8 cellular contexts compared by ENCODE assay signal in the genomic region with DNA sequence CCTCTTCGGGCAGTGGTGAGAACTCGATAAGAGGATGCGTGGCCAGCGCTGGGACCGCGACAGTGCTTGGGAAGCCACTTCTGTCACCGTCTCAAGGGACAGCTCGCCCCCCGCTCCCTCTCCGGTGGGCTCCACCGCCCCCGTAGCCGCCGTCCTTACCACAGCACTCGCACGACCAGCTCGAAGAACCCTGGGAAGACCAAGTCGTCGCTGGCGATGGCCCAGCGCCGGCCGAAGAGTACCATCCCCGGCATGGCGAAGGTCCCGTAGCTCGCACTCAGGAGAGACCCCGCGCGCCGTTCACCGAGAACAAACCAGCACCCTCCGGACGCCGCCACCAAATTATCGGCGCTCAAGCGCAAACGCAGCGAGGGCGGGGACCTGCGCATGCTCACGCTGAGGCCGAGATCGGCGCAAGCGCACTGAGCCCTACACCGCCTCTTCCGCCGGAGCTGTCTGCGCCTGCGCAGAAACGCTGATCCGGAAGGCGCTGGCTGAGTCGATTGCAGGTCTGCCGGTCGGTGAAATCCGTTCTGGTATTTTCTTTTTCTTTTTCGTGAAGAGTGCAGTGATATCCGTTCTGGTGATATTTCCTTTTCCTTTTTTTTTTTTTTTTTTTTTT.
DNase-seq lines count a peak whose midpoint lies in the region; ATAC-seq and FAIRE-seq lines count a peak whose summit lies in the region.

A gene with protein sequence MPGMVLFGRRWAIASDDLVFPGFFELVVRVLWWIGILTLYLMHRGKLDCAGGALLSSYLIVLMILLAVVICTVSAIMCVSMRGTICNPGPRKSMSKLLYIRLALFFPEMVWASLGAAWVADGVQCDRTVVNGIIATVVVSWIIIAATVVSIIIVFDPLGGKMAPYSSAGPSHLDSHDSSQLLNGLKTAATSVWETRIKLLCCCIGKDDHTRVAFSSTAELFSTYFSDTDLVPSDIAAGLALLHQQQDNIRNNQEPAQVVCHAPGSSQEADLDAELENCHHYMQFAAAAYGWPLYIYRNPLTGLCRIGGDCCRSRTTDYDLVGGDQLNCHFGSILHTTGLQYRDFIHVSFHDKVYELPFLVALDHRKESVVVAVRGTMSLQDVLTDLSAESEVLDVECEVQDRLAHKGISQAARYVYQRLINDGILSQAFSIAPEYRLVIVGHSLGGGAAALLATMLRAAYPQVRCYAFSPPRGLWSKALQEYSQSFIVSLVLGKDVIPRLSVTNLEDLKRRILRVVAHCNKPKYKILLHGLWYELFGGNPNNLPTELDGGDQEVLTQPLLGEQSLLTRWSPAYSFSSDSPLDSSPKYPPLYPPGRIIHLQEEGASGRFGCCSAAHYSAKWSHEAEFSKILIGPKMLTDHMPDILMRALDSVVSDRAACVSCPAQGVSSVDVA (minus strand): TSS at position 366 of the 622 bp plus-strand sequence. CDS start 112 bp downstream, at position 254.

- DNase-seq in COLO829 (ENCODE audit: low spot score) (peak; percentile 99), HTR-8/SVneo (ENCODE audit: insufficient read length, low spot score) (peak; percentile 100), NOMO-1 treated with DMSO at 0.1 percent for 48 hours (lab: John Stamatoyannopoulos, UW; ENCODE audit: unreplicated experiment) (peak; percentile 91), medulla oblongata (ENCODE audit: extremely low spot score) (peak; percentile 90)
- DNase-seq in activated CD8-positive, alpha-beta memory T cell treated with anti-CD3 and anti-CD28 coated beads for 4 hours (ENCODE audit: low read depth in 2 of 2) = peak; percentile 84 to 93
- DNase-seq in effector memory CD8-positive, alpha-beta T cell = peak; percentile 94 to 97 (median 96)
- DNase-seq in stimulated activated CD4-positive, alpha-beta T cell treated with anti-CD3 and anti-CD28 coated beads, TNF-alpha, amount 100 ng/mL, for 48 hours (ENCODE audit: low read depth in 3 of 3) = peak; percentile 87 to 96 (median 93)

- H3K36me3 Mint-ChIP-seq in effector memory CD8-positive, alpha-beta T cell (ENCODE audit: insufficient read depth) = peaks cover 51% of the 10 kb centered on the region

- peak within 1 kb of the TSS; percentile 96 to 98 for H3K27ac Mint-ChIP-seq in effector memory CD8-positive, alpha-beta T cell

- FAIRE-seq in HTR-8/SVneo (lab: Jason Lieb, UNC) = peak; percentile 94

- no peaks in the 10 kb centered on the region for H3K9me3 Mint-ChIP-seq in effector memory CD8-positive, alpha-beta T cell

- H3K4me1 Mint-ChIP-seq in effector memory CD8-positive, alpha-beta T cell (ENCODE audit: low read depth in 2 of 2) = peaks cover 10 to 17% of the 10 kb centered on the region in 2 donors

- H3K27me3 Mint-ChIP-seq in effector memory CD8-positive, alpha-beta T cell = no peaks in the 10 kb centered on the region

- peak within 1 kb of the TSS; percentile 95 to 96 for H3K4me3 Mint-ChIP-seq in effector memory CD8-positive, alpha-beta T cell

- peak; percentile 76 for ATAC-seq in GM21381 (IDR thresholded peaks at IDR 0.05; ENCODE audit: unreplicated experiment)
- ATAC-seq in effector memory CD8-positive, alpha-beta T cell (replicated peaks) = peak; percentile 82

Comparison
In these comparisons a context has a peak if more than half of its experiments do, and no peak if none do; other contexts are left out.
1. Peak in every context shown above with its lines: DNase-seq and ATAC-seq.